ENCODE assay signal across 20 cellular contexts in genomic region chr5:89493414-89493813, GRCh38.
"Had no signal": no experiment of that assay in that cellular context is flagged by ENCODE, and none has a peak within 500 bp of the region (broad histone marks: within the 10 kb centered on the region; RNA-seq: fewer than 3 reads in every experiment).

No MANE protein-coding gene starts in this region.

- DNase-seq: KBM-7, MV-4-11, NCI-H1048, NCI-H1105, NCI-H1417, NCI-H1436 treated with DMSO at 0.1 percent for 48 hours, NCI-H1694, NCI-H187 treated with DMSO at 0.1 percent for 48 hours, NCI-H2029 treated with DMSO at 0.1 percent for 48 hours, NCI-H2171, NCI-H226, NCI-H446, NCI-H510A, NCI-H524 treated with DMSO at 0.1 percent for 48 hours, NCI-H69, NCI-H774, SHP77 had no signal

- H3K27ac ChIP-seq: HL-60, RWPE1 had no signal

- ATAC-seq: SK-N-SH treated with all-trans-retinoic acid at 6 μM for 48 hours had no signal
